In genomic region chr6:52666523-52666922, GRCh38 we compare ENCODE assay signal across 19 cellular contexts. TPM values are rescaled to one million over a fixed set of nuclear protein-coding genes. Genes with fewer than 3 reads are reported as not detected.
DNase-seq lines count a peak whose midpoint lies in the region; ATAC-seq and TF ChIP-seq lines count a peak whose summit lies in the region.
"Had no signal": no experiment of that assay in that cellular context is flagged by ENCODE, and none has a peak within 500 bp of the region (broad histone marks: within the 10 kb centered on the region; RNA-seq: fewer than 3 reads in every experiment).

No MANE protein-coding gene starts in this region.

- peaks cover 0 to 11% (median 0%) of the 10 kb centered on the region in 11 experiments; a peak in 5 of 22 replicates for H3K27me3 ChIP-seq in BLaER1 treated with 17β-estradiol and CSF1 and Interleukin-3, amounts not matched to agents 10 nM and 100 nM
- H3K27me3 ChIP-seq in MM.1S (replicated peaks; ENCODE audit: insufficient read depth, low read length) (no peaks in the 10 kb centered on the region), fibroblast of lung (ENCODE audit: control insufficient read depth, insufficient read depth, low read length) (no peaks in the 10 kb centered on the region), osteoblast (ENCODE audit: insufficient read depth, low read length) (peaks cover under 1% of the 10 kb centered on the region)
- H3K27me3 ChIP-seq: right atrium auricular region, testis, vagina had no signal

- DNase-seq in MM.1S (peak; percentile 9), fibroblast of lung (ENCODE audit: low read depth in 2 of 2) (no peak), osteoblast (ENCODE audit: insufficient read length, low spot score, missing footprints) (no peak), NCI-H1048 (lab: John Stamatoyannopoulos, UW) (no peak), GM19238 (ENCODE audit: insufficient read length, low spot score) (no peak), GDM1 (lab: John Stamatoyannopoulos, UW) (no peak)
- DNase-seq in effector memory CD8-positive, alpha-beta T cell, result no peak
- DNase-seq: activated CD8-positive, alpha-beta memory T cell treated with anti-CD3 and anti-CD28 coated beads, Interleukin-2, amount 10 ng/mL, durations not matched to agents 7 days and 5 days; CD8-positive, alpha-beta memory T cell; NCI-H2107; NCI-H510A treated with DMSO at 0.1 percent for 48 hours; Right ventricle myocardium superior; T-cell; testis had no signal

- peaks cover 5% of the 10 kb centered on the region for H3K36me3 Mint-ChIP-seq in effector memory CD8-positive, alpha-beta T cell (ENCODE audit: insufficient read depth)
- H3K36me3 Mint-ChIP-seq: activated naive CD8-positive, alpha-beta T cell; T-cell had no signal

- H3K4me1 ChIP-seq in BLaER1 treated with 17β-estradiol and CSF1 and Interleukin-3, amounts not matched to agents 10 nM and 100 nM, result peaks cover 60 to 76% (median 63%) of the 10 kb centered on the region in 10 experiments
- H3K4me1 ChIP-seq in MM.1S (ENCODE audit: low read length), result peaks cover 34% of the 10 kb centered on the region
- peaks cover 4% of the 10 kb centered on the region for H3K4me1 ChIP-seq in fibroblast of lung (ENCODE audit: control insufficient read depth, extremely low read depth, insufficient read depth, low read length)
- H3K4me1 ChIP-seq in osteoblast (ENCODE audit: insufficient read depth, low read length), result peaks cover 32% of the 10 kb centered on the region

- no peak for ATAC-seq in effector memory CD8-positive, alpha-beta T cell (replicated peaks)
- ATAC-seq: activated CD8-positive, alpha-beta memory T cell treated with anti-CD3 and anti-CD28 coated beads, Interleukin-2, amount 10 ng/mL, durations not matched to agents 7 days and 5 days; T-cell had no signal

- peak overlapping the region in 9 of 11 experiments; percentile 18 to 92 (median 85); a peak in 11 of 22 replicates for H3K9ac ChIP-seq in BLaER1 treated with 17β-estradiol and CSF1 and Interleukin-3, amounts not matched to agents 10 nM and 100 nM
- H3K9ac ChIP-seq in MM.1S (ENCODE audit: low read length) (peak overlapping the region; percentile 97), fibroblast of lung (ENCODE audit: insufficient read depth, low read length) (no peak overlapping the region)

- H3K36me3 ChIP-seq in BLaER1 treated with 17β-estradiol and CSF1 and Interleukin-3, amounts not matched to agents 10 nM and 100 nM, result peaks cover 0 to 29% (median 0%) of the 10 kb centered on the region in 11 experiments; a peak in 4 of 22 replicates
- H3K36me3 ChIP-seq in MM.1S (replicated peaks; ENCODE audit: insufficient read depth, low read length) (0 out of 2 replicates have a peak, but pooled peaks cover 4% of the 10 kb centered on the region), fibroblast of lung (ENCODE audit: control insufficient read depth, insufficient read depth, low read length) (no peaks in the 10 kb centered on the region), osteoblast (ENCODE audit: insufficient read depth, low read length) (peaks cover 11% of the 10 kb centered on the region)
- H3K36me3 ChIP-seq: right atrium auricular region, vagina had no signal

- no peaks in the 10 kb centered on the region for H3K9me2 ChIP-seq in MM.1S (replicated peaks; ENCODE audit: insufficient read depth, low read length)

- H3F3A ChIP-seq in MM.1S (ENCODE audit: insufficient read depth, low read length), result peaks cover 62% of the 10 kb centered on the region

- H2AFZ ChIP-seq in MM.1S (ENCODE audit: low read length) (no peak overlapping the region), fibroblast of lung (ENCODE audit: low read length) (no peak overlapping the region), osteoblast (ENCODE audit: low read length) (no peak overlapping the region)

- no peaks in the 10 kb centered on the region for H3K9me3 ChIP-seq in BLaER1 treated with 17β-estradiol and CSF1 and Interleukin-3, amounts not matched to agents 10 nM and 100 nM (replicated peaks in 1 of 11)
- H3K9me3 ChIP-seq in MM.1S (replicated peaks; ENCODE audit: insufficient read depth, low read length) (no peaks in the 10 kb centered on the region), fibroblast of lung (ENCODE audit: control insufficient read depth, insufficient read depth, low read depth, low read length) (no peaks in the 10 kb centered on the region), osteoblast (ENCODE audit: low read depth, low read length) (no peaks in the 10 kb centered on the region)
- H3K9me3 ChIP-seq: right atrium auricular region, testis, vagina had no signal

- peaks cover 10 to 11% of the 10 kb centered on the region in 2 donors for H3K4me1 Mint-ChIP-seq in effector memory CD8-positive, alpha-beta T cell (ENCODE audit: low read depth in 2 of 2)

- peak overlapping the region; percentile 83 to 99 (median 95) for H3K4me2 ChIP-seq in BLaER1 treated with 17β-estradiol and CSF1 and Interleukin-3, amounts not matched to agents 10 nM and 100 nM
- peak overlapping the region; percentile 93 for H3K4me2 ChIP-seq in MM.1S (ENCODE audit: low read depth, low read length)
- peak overlapping the region; percentile 96 for H3K4me2 ChIP-seq in fibroblast of lung (ENCODE audit: extremely low read depth, insufficient read depth, low read length)
- peak overlapping the region; percentile 79 for H3K4me2 ChIP-seq in osteoblast (ENCODE audit: insufficient read depth, low read length)

- H3K27ac Mint-ChIP-seq in effector memory CD8-positive, alpha-beta T cell, result no peak overlapping the region
- H3K27ac Mint-ChIP-seq: activated CD8-positive, alpha-beta memory T cell treated with anti-CD3 and anti-CD28 coated beads, Interleukin-2, amount 10 ng/mL, durations not matched to agents 7 days and 5 days; activated naive CD8-positive, alpha-beta T cell; CD8-positive, alpha-beta memory T cell; T-cell had no signal

- no peak overlapping the region for H3K4me3 Mint-ChIP-seq in effector memory CD8-positive, alpha-beta T cell
- H3K4me3 Mint-ChIP-seq: activated CD8-positive, alpha-beta memory T cell treated with anti-CD3 and anti-CD28 coated beads, Interleukin-2, amount 10 ng/mL, durations not matched to agents 7 days and 5 days; activated naive CD8-positive, alpha-beta T cell; T-cell had no signal

- no peaks in the 10 kb centered on the region for H3K27me3 Mint-ChIP-seq in effector memory CD8-positive, alpha-beta T cell
- H3K27me3 Mint-ChIP-seq: activated CD8-positive, alpha-beta memory T cell treated with anti-CD3 and anti-CD28 coated beads, Interleukin-2, amount 10 ng/mL, durations not matched to agents 7 days and 5 days; CD8-positive, alpha-beta memory T cell; T-cell had no signal

- peak overlapping the region in 2 of 11 experiments; percentile 13 to 24; a peak in 2 of 22 replicates for H3K27ac ChIP-seq in BLaER1 treated with 17β-estradiol and CSF1 and Interleukin-3, amounts not matched to agents 10 nM and 100 nM
- H3K27ac ChIP-seq in MM.1S (ENCODE audit: low read length) (peak overlapping the region; percentile 82), fibroblast of lung (ENCODE audit: insufficient read depth, low read length) (no peak overlapping the region), osteoblast (ENCODE audit: low read depth, low read length) (no peak overlapping the region)
- H3K27ac ChIP-seq: right atrium auricular region, testis, vagina had no signal

- H3K79me2 ChIP-seq in MM.1S (ENCODE audit: low read length) (peaks cover 53% of the 10 kb centered on the region), fibroblast of lung (ENCODE audit: control insufficient read depth, insufficient read depth, low read length) (peaks cover 19% of the 10 kb centered on the region), osteoblast (ENCODE audit: insufficient read depth, low read length) (peaks cover 19% of the 10 kb centered on the region)

- peaks cover 0 to 13% (median 0%) of the 10 kb centered on the region in 11 experiments; a peak in 7 of 22 replicates for H4K20me1 ChIP-seq in BLaER1 treated with 17β-estradiol and CSF1 and Interleukin-3, amounts not matched to agents 10 nM and 100 nM
- H4K20me1 ChIP-seq in MM.1S (ENCODE audit: insufficient read depth, low read length) (no peaks in the 10 kb centered on the region), fibroblast of lung (ENCODE audit: control insufficient read depth, extremely low read depth, insufficient read depth, low read length) (no peaks in the 10 kb centered on the region), osteoblast (ENCODE audit: insufficient read depth, low read length) (peaks cover 4% of the 10 kb centered on the region)

- TF ChIP-seq CTCF in MM.1S (IDR thresholded peaks at IDR 0.05; ENCODE audit: low read length) (no peak), fibroblast of lung (conservative IDR thresholded peaks at IDR 0.05 in 1 of 2, IDR thresholded peaks at IDR 0.05 in 1 of 2; ENCODE audit: low read depth in 1 of 2, low read length in 2 of 2) (no peak), osteoblast (IDR thresholded peaks at IDR 0.05; ENCODE audit: extremely low read depth, low read depth, low read length) (no peak)

- peak overlapping the region; percentile 67 to 92 (median 78); a peak in 19 of 20 replicates for H3K4me3 ChIP-seq in BLaER1 treated with 17β-estradiol and CSF1 and Interleukin-3, amounts not matched to agents 10 nM and 100 nM
- H3K4me3 ChIP-seq in MM.1S (ENCODE audit: low read length) (peak overlapping the region; percentile 92), fibroblast of lung (replicated peaks in 1 of 4; ENCODE audit: control extremely low read depth in 1 of 4, insufficient read depth in 1 of 4, low read depth in 3 of 4, low read length in 4 of 4) (peak overlapping the region; percentile 69 to 90 (median 80)), osteoblast (ENCODE audit: insufficient read depth, low read length) (peak overlapping the region; percentile 81)
- H3K4me3 ChIP-seq: lung, right atrium auricular region, testis, vagina had no signal

- no peaks in the 10 kb centered on the region for H3K9me3 Mint-ChIP-seq in effector memory CD8-positive, alpha-beta T cell
- H3K9me3 Mint-ChIP-seq: CD8-positive, alpha-beta memory T cell; T-cell had no signal

RNA-seq across cellular contexts. Expression of gene TMEM14A, which starts 4.4 kb away (rescaled TPM):
- total RNA-seq in fibroblast of lung (27.5 and 38.3 TPM in 2 replicates), osteoblast (15.6 and 19.9 TPM in 2 replicates)
- 41.6 and 49.0 TPM in 2 replicates for polyA plus RNA-seq in fibroblast of lung
- 39.0 and 42.5 TPM in 2 replicates for polyA plus RNA-seq in fibroblast of lung (2012)
- polyA minus RNA-seq in fibroblast of lung (ENCODE audit: low replicate concordance), result 0.86 and 3.5 TPM in 2 replicates
